In genomic region chr4:154626793-154627484, GRCh38 we compare ENCODE assay signal across 8 cellular contexts. TPM values are rescaled to one million over a fixed set of nuclear protein-coding genes. Genes with fewer than 3 reads are reported as not detected.
A peak's percentile ranks its signal among the peaks of the same experiment; 100 is the strongest.
DNase-seq lines count a peak whose midpoint lies in the region; ATAC-seq and TF ChIP-seq lines count a peak whose summit lies in the region.

No MANE protein-coding gene starts in this region.

- no peaks in the 10 kb centered on the region for H3K4me1 ChIP-seq in ACC112 (ENCODE audit: control insufficient read depth, insufficient read depth, low read length, unreplicated experiment)
- peaks cover 0 to 7% of the 10 kb centered on the region in 2 donors for H3K4me1 ChIP-seq in adrenal gland (replicated peaks in 1 of 2)
- H3K4me1 ChIP-seq in sigmoid colon = peaks cover 0 to 16% (median 15%) of the 10 kb centered on the region in 4 donors

- H3K36me3 ChIP-seq in ACC112 (ENCODE audit: insufficient read depth, low read length) (no peaks in the 10 kb centered on the region), adrenal gland (replicated peaks in 1 of 2) (no peaks in the 10 kb centered on the region), sigmoid colon (no peaks in the 10 kb centered on the region)

- no peaks in the 10 kb centered on the region for H3K79me2 ChIP-seq in ACC112 (ENCODE audit: control insufficient read depth, insufficient read depth, low read length, unreplicated experiment)

- TF ChIP-seq EP300 in sigmoid colon (IDR thresholded peaks at IDR 0.05) = no peak

- peak overlapping the region; percentile 75 for H3K4me3 ChIP-seq in ACC112 (ENCODE audit: low read depth, low read length)
- H3K4me3 ChIP-seq in adrenal gland = peak overlapping the region in 1 of 4 donors; percentile 44
- H3K4me3 ChIP-seq in sigmoid colon = peak overlapping the region; percentile 8 to 48 (median 39)

- intact Hi-C loops in adrenal gland (cut with DNase I) = no loop called here
- intact Hi-C loops in sigmoid colon (cut with DNase I) = loop anchor here (2.0 kb wide), 1 partner anchor 152 kb away; no protein-coding TSS in a partner anchor

- H2AFZ ChIP-seq in ACC112 (ENCODE audit: low read length, unreplicated experiment) = peak overlapping the region; percentile 70

- ATAC-seq in GM18519 (IDR thresholded peaks at IDR 0.05; ENCODE audit: low FRiP score, unreplicated experiment) (peak; percentile 88), HG03025 (IDR thresholded peaks at IDR 0.05; ENCODE audit: low FRiP score, unreplicated experiment) (peak; percentile 67)

- peak; percentile 61 for DNase-seq in OCI-M1 (lab: John Stamatoyannopoulos, UW)
- peak in 6 of 7 donors; percentile 18 to 41 (median 33) for DNase-seq in adrenal gland
- peak in 34 of 51 donors; percentile 6 to 71 (median 30) for DNase-seq in hypothalamus (lab: John Stamatoyannopoulos, UW)
- peak; percentile 76 for DNase-seq in sigmoid colon
- no peak for DNase-seq in NCI-H1048 (lab: John Stamatoyannopoulos, UW)

- H3K27me3 ChIP-seq in ACC112 (ENCODE audit: insufficient read depth, low read length) (peaks cover 2% of the 10 kb centered on the region; the same call in 1 of the 2 replicates), adrenal gland (peaks cover 22% of the 10 kb centered on the region), sigmoid colon (peaks cover 0 to 4% (median 0%) of the 10 kb centered on the region in 3 donors)

- no peaks in the 10 kb centered on the region for H3K9me3 ChIP-seq in adrenal gland (replicated peaks in 1 of 3)
- H3K9me3 ChIP-seq in sigmoid colon = no peaks in the 10 kb centered on the region

- TF ChIP-seq CTCF in adrenal gland (IDR thresholded peaks at IDR 0.05) (peak in 4 of 6 experiments; percentile 7 to 36 (median 20)), sigmoid colon (IDR thresholded peaks at IDR 0.05) (peak in 3 of 4 experiments; percentile 37 to 62 (median 40))

- H3K27ac ChIP-seq in ACC112 (ENCODE audit: low read depth, low read length) (no peak overlapping the region), adrenal gland (no peak overlapping the region), sigmoid colon (peak overlapping the region in 3 of 4 donors; percentile 6 to 41 (median 40))

- 5 to 17% (median 7%) methylated on average over 16 to 48 of the region's 48 CpGs for WGBS in adrenal gland, 4 donors
- 6 to 7% methylated on average over 48 of the region's 48 CpGs for WGBS in sigmoid colon, 2 donors

- TF ChIP-seq POLR2A in adrenal gland (IDR thresholded peaks at IDR 0.05) (no peak), sigmoid colon (IDR thresholded peaks at IDR 0.05) (no peak)

RNA-seq across cellular contexts. Expression of gene FGG, which starts 14.5 kb away (rescaled TPM):
- total RNA-seq in adrenal gland (10 to 100 TPM in 5 of 8 donors, 1 to 10 TPM in 2, not detected in 1; 5.7 to 71.2 (median 14.7) TPM), sigmoid colon (not detected)
- polyA plus RNA-seq in adrenal gland (10 to 100 TPM in 1 of 3 donors, 1 to 10 TPM in 2; 1.7 to 11.2 (median 3.1) TPM), sigmoid colon (under 1 TPM in 1 of 3 donors, not detected in 2; 0.22 TPM)

RNA-seq across cellular contexts. Expression of gene FGA, which starts 36.4 kb away (rescaled TPM):
- total RNA-seq in adrenal gland = 1 to 10 TPM in 2 of 8 donors, under 1 TPM in 3, not detected in 3; 0.14 to 4.9 (median 0.81) TPM
- polyA plus RNA-seq in adrenal gland = 1 to 10 TPM in 1 of 3 donors, under 1 TPM in 2; 0.03 to 4.6 (median 0.72) TPM
- not detected for total RNA-seq in sigmoid colon
- under 1 TPM in 1 of 3 donors, not detected in 2; 0.38 TPM for polyA plus RNA-seq in sigmoid colon

Comparison
In these comparisons a context has a peak if more than half of its experiments do, and no peak if none do; other contexts are left out.
1. H3K27ac ChIP-seq: peak in sigmoid colon (3 of 4); none in ACC112 (single experiment) and adrenal gland (0 of 5).